Comparison of ENCODE assay signal across 22 cellular contexts in genomic region chr2:236673823-236674185, GRCh38.
DNase-seq lines count a peak whose midpoint lies in the region; ATAC-seq, FAIRE-seq and TF ChIP-seq lines count a peak whose summit lies in the region.
"Had no signal": no experiment of that assay in that cellular context is flagged by ENCODE, and none has a peak within 500 bp of the region (broad histone marks: within the 10 kb centered on the region; RNA-seq: fewer than 3 reads in every experiment).

No MANE protein-coding gene starts in this region.

- H2AFZ ChIP-seq in endothelial cell of umbilical vein (ENCODE audit: low read depth, low read length), result no peak overlapping the region

- POLR2A ChIA-PET in endothelial cell of umbilical vein (lab: Charles Lee), result no interaction called here

- H3K27me3 ChIP-seq in Peyer's patch, result no peaks in the 10 kb centered on the region
- H3K27me3 ChIP-seq in endothelial cell of umbilical vein (ENCODE audit: control insufficient read depth in 2 of 2, insufficient read depth in 2 of 2, low read length in 2 of 2), result peaks cover 0 to 3% of the 10 kb centered on the region in 2 experiments
- H3K27me3 ChIP-seq in foreskin keratinocyte, result no peaks in the 10 kb centered on the region

- TF ChIP-seq POLR2A in Peyer's patch (IDR thresholded peaks at IDR 0.05) (no peak), endothelial cell of umbilical vein (IDR thresholded peaks at IDR 0.05; ENCODE audit: low read depth, low read length) (no peak)

- no peaks in the 10 kb centered on the region for H3K4me1 Mint-ChIP-seq in activated CD8-positive, alpha-beta memory T cell treated with anti-CD3 and anti-CD28 coated beads, Interleukin-2, amount 10 ng/mL, durations not matched to agents 7 days and 5 days
- peaks cover 33% of the 10 kb centered on the region for H3K4me1 Mint-ChIP-seq in osteocyte (ENCODE audit: unreplicated experiment)
- H3K4me1 Mint-ChIP-seq in nephron progenitor cell, result peaks cover 27% of the 10 kb centered on the region

- peak in 2 of 3 donors; percentile 8 to 35 for DNase-seq in Peyer's patch
- peak; percentile 26 for DNase-seq in activated CD8-positive, alpha-beta memory T cell treated with anti-CD3 and anti-CD28 coated beads, Interleukin-2, amount 10 ng/mL, durations not matched to agents 7 days and 5 days
- DNase-seq in endothelial cell of umbilical vein (ENCODE audit: low read depth, low spot score), result no peak
- DNase-seq in osteocyte (ENCODE audit: extremely low spot score, unreplicated experiment), result peak; percentile 68
- no peak for DNase-seq in SHP77 treated with DMSO at 0.1 percent for 48 hours (lab: John Stamatoyannopoulos, UW)
- DNase-seq in foreskin keratinocyte, result no peak
- DNase-seq in nephron progenitor cell, result no peak
- DNase-seq: BE2C; DMS53; GDM1; GOT3; HCEC 1CT; KBM-7; NCI-H1092; NCI-H1436; NCI-H187 treated with DMSO at 0.1 percent for 48 hours; NCI-H226; NCI-H510A treated with DMSO at 0.1 percent for 48 hours; NCI-H774; NK-92 treated with Interleukin-12 subunit alpha and Interleukin-12 subunit beta, amount 100 ng/mL, for 24 hours had no signal

- FAIRE-seq in endothelial cell of umbilical vein (lab: Jason Lieb, UNC), result no peak
- FAIRE-seq: D721Med, GM18507 had no signal

- no peak overlapping the region for H3K27ac ChIP-seq in Peyer's patch
- H3K27ac ChIP-seq in endothelial cell of umbilical vein (ENCODE audit: insufficient read depth, low read depth, low read length), result peak overlapping the region; percentile 9
- no peak overlapping the region for H3K27ac ChIP-seq in foreskin keratinocyte

- ATAC-seq in activated CD8-positive, alpha-beta memory T cell treated with anti-CD3 and anti-CD28 coated beads, Interleukin-2, amount 10 ng/mL, durations not matched to agents 7 days and 5 days, result no peak
- no peak for ATAC-seq in foreskin keratinocyte

- H3K4me1 ChIP-seq in Peyer's patch (no peaks in the 10 kb centered on the region), endothelial cell of umbilical vein (ENCODE audit: control insufficient read depth, extremely low read depth, insufficient read depth, low read length) (peaks cover 3% of the 10 kb centered on the region), foreskin keratinocyte (peaks cover 10% of the 10 kb centered on the region)
- H3K4me1 ChIP-seq: BE2C had no signal

- no peak overlapping the region for H3K27ac Mint-ChIP-seq in activated CD8-positive, alpha-beta memory T cell treated with anti-CD3 and anti-CD28 coated beads, Interleukin-2, amount 10 ng/mL, durations not matched to agents 7 days and 5 days
- no peak overlapping the region for H3K27ac Mint-ChIP-seq in osteocyte (ENCODE audit: unreplicated experiment)
- no peak overlapping the region for H3K27ac Mint-ChIP-seq in nephron progenitor cell

- H3K9me3 Mint-ChIP-seq in activated CD8-positive, alpha-beta memory T cell treated with anti-CD3 and anti-CD28 coated beads, Interleukin-2, amount 10 ng/mL, durations not matched to agents 7 days and 5 days (ENCODE audit: low read depth), result no peaks in the 10 kb centered on the region
- H3K9me3 Mint-ChIP-seq in osteocyte (ENCODE audit: unreplicated experiment) (no peaks in the 10 kb centered on the region), nephron progenitor cell (peaks cover 23% of the 10 kb centered on the region)

- no peaks in the 10 kb centered on the region for H3K79me2 ChIP-seq in endothelial cell of umbilical vein (ENCODE audit: control insufficient read depth, insufficient read depth, low read length)

- no peak overlapping the region for H3K4me3 Mint-ChIP-seq in activated CD8-positive, alpha-beta memory T cell treated with anti-CD3 and anti-CD28 coated beads, Interleukin-2, amount 10 ng/mL, durations not matched to agents 7 days and 5 days
- no peak overlapping the region for H3K4me3 Mint-ChIP-seq in osteocyte (ENCODE audit: unreplicated experiment)
- H3K4me3 Mint-ChIP-seq in nephron progenitor cell, result no peak overlapping the region

- no peak overlapping the region for H3K4me2 ChIP-seq in endothelial cell of umbilical vein (ENCODE audit: insufficient read depth, low read length)

- dilution Hi-C loops in endothelial cell of umbilical vein (cut with MboI; ENCODE audit: extremely low pct_ligation_motif_present, low sequenced_read_pairs), result no loop called here

- no peaks in the 10 kb centered on the region for H3K9me1 ChIP-seq in endothelial cell of umbilical vein (replicated peaks; ENCODE audit: control insufficient read depth, extremely low read depth, insufficient read depth, low read length)

- H4K20me1 ChIP-seq in endothelial cell of umbilical vein (replicated peaks; ENCODE audit: control insufficient read depth, extremely low read depth, insufficient read depth, low read length), result no peaks in the 10 kb centered on the region

- CTCF ChIA-PET in activated CD8-positive, alpha-beta memory T cell treated with anti-CD3 and anti-CD28 coated beads, Interleukin-2, amount 10 ng/mL, durations not matched to agents 7 days and 5 days (lab: Charles Lee), result no interaction called here
- CTCF ChIA-PET in endothelial cell of umbilical vein (lab: Charles Lee), result no interaction called here

- no peaks in the 10 kb centered on the region for H3K9me3 ChIP-seq in Peyer's patch
- no peaks in the 10 kb centered on the region for H3K9me3 ChIP-seq in endothelial cell of umbilical vein (replicated peaks; ENCODE audit: control insufficient read depth, insufficient read depth, low read length)
- H3K9me3 ChIP-seq: BE2C had no signal

- H3K36me3 ChIP-seq in Peyer's patch (no peaks in the 10 kb centered on the region), endothelial cell of umbilical vein (ENCODE audit: control insufficient read depth in 2 of 2, extremely low read depth in 1 of 2, insufficient read depth in 2 of 2, low read length in 2 of 2) (no peaks in the 10 kb centered on the region)
- H3K36me3 ChIP-seq: BE2C had no signal

- BruUV-seq in endothelial cell of umbilical vein (replicated peaks; lab: Mats Ljungman, UMichigan), result no TSS peak

- no peak for TF ChIP-seq CTCF in Peyer's patch (IDR thresholded peaks at IDR 0.05)
- TF ChIP-seq CTCF in endothelial cell of umbilical vein (IDR thresholded peaks at IDR 0.05; ENCODE audit: extremely low read depth in 1 of 2, insufficient read depth in 1 of 2, low read depth in 1 of 2, low read length in 2 of 2), result no peak
- no peak for TF ChIP-seq CTCF in osteocyte (IDR thresholded peaks at IDR 0.05)
- TF ChIP-seq CTCF in foreskin keratinocyte (conservative IDR thresholded peaks at IDR 0.05), result no peak
- TF ChIP-seq CTCF in nephron progenitor cell (IDR thresholded peaks at IDR 0.05), result no peak

- H3K27me3 Mint-ChIP-seq in activated CD8-positive, alpha-beta memory T cell treated with anti-CD3 and anti-CD28 coated beads, Interleukin-2, amount 10 ng/mL, durations not matched to agents 7 days and 5 days, result peaks cover 27% of the 10 kb centered on the region
- peaks cover 9% of the 10 kb centered on the region for H3K27me3 Mint-ChIP-seq in osteocyte (ENCODE audit: unreplicated experiment)
- peaks cover 22% of the 10 kb centered on the region for H3K27me3 Mint-ChIP-seq in nephron progenitor cell (ENCODE audit: low read depth, poor library complexity)

- H3K4me3 ChIP-seq in Peyer's patch (no peak overlapping the region), endothelial cell of umbilical vein (replicated peaks in 1 of 3; ENCODE audit: insufficient read depth in 1 of 3, low read depth in 1 of 3, low read length in 3 of 3) (no peak overlapping the region)

- H3K36me3 Mint-ChIP-seq in activated CD8-positive, alpha-beta memory T cell treated with anti-CD3 and anti-CD28 coated beads, Interleukin-2, amount 10 ng/mL, durations not matched to agents 7 days and 5 days, result no peaks in the 10 kb centered on the region
- no peaks in the 10 kb centered on the region for H3K36me3 Mint-ChIP-seq in osteocyte (ENCODE audit: unreplicated experiment)
- peaks cover 5% of the 10 kb centered on the region for H3K36me3 Mint-ChIP-seq in nephron progenitor cell (ENCODE audit: low read depth)

- no peak overlapping the region for H3K9ac ChIP-seq in endothelial cell of umbilical vein (replicated peaks; ENCODE audit: extremely low read depth, insufficient read depth, low read length)

- intact Hi-C loops in endothelial cell of umbilical vein (cut with micrococcal nuclease), result no loop called here

TF ChIP-seq in endothelial cell of umbilical vein, 7 proteins besides CTCF, POLR2A, EP300 and RAD21:
- TF ChIP-seq JUN (IDR thresholded peaks at IDR 0.05; ENCODE audit: borderline replicate concordance, insufficient read depth, insufficient read length, low read depth) (no peak), POLR2AphosphoS5 (IDR thresholded peaks at IDR 0.05; ENCODE audit: insufficient read depth, low read depth, low read length) (no peak), GATA2 (IDR thresholded peaks at IDR 0.05; ENCODE audit: insufficient read depth, insufficient read length, low read depth, low read length) (no peak), MYC (IDR thresholded peaks at IDR 0.05; ENCODE audit: low read depth, low read length) (no peak), FOS (IDR thresholded peaks at IDR 0.05; ENCODE audit: borderline replicate concordance, insufficient read depth, low read length) (no peak), EZH2 (IDR thresholded peaks at IDR 0.05; ENCODE audit: borderline replicate concordance, low read depth, low read length, severe bottlenecking) (no peak), MAX (IDR thresholded peaks at IDR 0.05; ENCODE audit: insufficient read depth, insufficient read length) (no peak)

Comparison
In these comparisons a context has a peak if more than half of its experiments do, and no peak if none do; other contexts are left out.
1. DNase-seq: peak in Peyer's patch (2 of 3), activated CD8-positive, alpha-beta memory T cell treated with anti-CD3 and anti-CD28 coated beads, Interleukin-2, amount 10 ng/mL, durations not matched to agents 7 days and 5 days (single experiment) and osteocyte (single experiment); none in endothelial cell of umbilical vein (single experiment), SHP77 treated with DMSO at 0.1 percent for 48 hours (single experiment), foreskin keratinocyte (0 of 2) and nephron progenitor cell (single experiment).